In the genomic region with DNA sequence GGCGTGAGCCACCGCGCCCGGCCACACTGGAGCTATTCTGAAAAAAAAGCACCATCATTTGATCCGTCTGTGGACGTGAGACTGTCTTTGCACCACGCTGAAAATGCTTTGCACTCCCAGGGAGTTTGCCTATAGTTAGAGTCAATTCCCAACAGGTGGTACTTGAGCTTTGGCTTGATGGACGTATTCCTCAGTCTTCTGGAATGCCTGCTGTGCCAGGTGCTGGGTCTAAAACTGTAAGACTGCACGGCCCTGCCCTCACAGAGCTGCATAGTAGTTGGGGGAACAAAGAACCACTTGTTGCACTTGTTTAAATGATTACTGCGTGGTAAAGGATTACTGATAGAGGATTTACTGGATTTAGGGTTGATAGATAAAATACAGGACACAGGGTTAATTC, we compare ENCODE assay signal across 16 cellular contexts. TPM values are rescaled to one million over a fixed set of nuclear protein-coding genes. Genes with fewer than 3 reads are reported as not detected.
DNase-seq lines count a peak whose midpoint lies in the region; ATAC-seq and TF ChIP-seq lines count a peak whose summit lies in the region.
"Had no signal": no experiment of that assay in that cellular context is flagged by ENCODE, and none has a peak within 500 bp of the region (broad histone marks: within the 10 kb centered on the region; RNA-seq: fewer than 3 reads in every experiment).

No MANE protein-coding gene starts in this region.

- H3K9me3 ChIP-seq in HEK293 (ENCODE audit: control insufficient read depth, insufficient read depth, low read depth, low read length) (no peaks in the 10 kb centered on the region), esophagus muscularis mucosa (no peaks in the 10 kb centered on the region)
- H3K9me3 ChIP-seq: BLaER1, Caco-2 had no signal

- no peaks in the 10 kb centered on the region for H3K36me3 Mint-ChIP-seq in neural crest cell (ENCODE audit: low read depth)
- H3K36me3 Mint-ChIP-seq: CD8-positive, alpha-beta memory T cell had no signal

- H3K27me3 Mint-ChIP-seq in neural crest cell (ENCODE audit: low read depth), result peaks cover 79% of the 10 kb centered on the region

- CTCF ChIA-PET in HEK293 (lab: Yijun Ruan, JAX), result interaction anchor here (5.9 kb wide), 1 partner anchor 11 kb away, joined by 24 read pairs; no protein-coding TSS in a partner anchor

- TF ChIP-seq POLR2A in esophagus muscularis mucosa (IDR thresholded peaks at IDR 0.05; ENCODE audit: low read depth), result no peak

- H3K4me3 Mint-ChIP-seq in neural crest cell, result peak overlapping the region; percentile 60
- H3K4me3 Mint-ChIP-seq: CD8-positive, alpha-beta memory T cell had no signal

- ATAC-seq in GM21390 (IDR thresholded peaks at IDR 0.05; ENCODE audit: unreplicated experiment), result no peak

- peak; percentile 9 for DNase-seq in NCI-H345 treated with DMSO at 0.1 percent for 48 hours (lab: John Stamatoyannopoulos, UW; ENCODE audit: unreplicated experiment)
- no peak for DNase-seq in NCI-H345 (lab: John Stamatoyannopoulos, UW)
- DNase-seq in esophagus muscularis mucosa (ENCODE audit: extremely low spot score), result peak; percentile 80
- no peak for DNase-seq in neural crest cell (ENCODE audit: low read depth, low spot score)
- DNase-seq in GF-D8 (lab: John Stamatoyannopoulos, UW), result no peak
- no peak for DNase-seq in activated CD4-positive, alpha-beta T cell treated with anti-CD3 and anti-CD28 coated beads for 1 hour
- DNase-seq: 8988T; AML-193; Caco-2; CD8-positive, alpha-beta memory T cell; DMS79; H7; IMR-90 had no signal

- no peak for TF ChIP-seq EP300 in esophagus muscularis mucosa (IDR thresholded peaks at IDR 0.05)

- no peak overlapping the region for H3K27ac Mint-ChIP-seq in neural crest cell (ENCODE audit: unreplicated experiment)

- H3K4me1 Mint-ChIP-seq in neural crest cell, result peaks cover 18% of the 10 kb centered on the region

- H3K4me3 ChIP-seq in HEK293 (ENCODE audit: low read depth, low read length) (no peak overlapping the region), esophagus muscularis mucosa (no peak overlapping the region)
- H3K4me3 ChIP-seq: BLaER1 had no signal

- WGBS in esophagus muscularis mucosa, result 76% methylated on average over 10 of the region's 10 CpGs

- POLR2A ChIA-PET in HEK293 (lab: Yijun Ruan, JAX), result no interaction called here

- intact Hi-C loops in esophagus muscularis mucosa (cut with DNase I), result no loop called here

- H3K27ac ChIP-seq in HEK293 (ENCODE audit: extremely low read depth, low read depth, low read length) (no peak overlapping the region), esophagus muscularis mucosa (replicated peaks in 1 of 4) (no peak overlapping the region)
- H3K27ac ChIP-seq: BLaER1 had no signal

- peaks cover 2 to 80% (median 17%) of the 10 kb centered on the region in 4 donors for H3K27me3 ChIP-seq in esophagus muscularis mucosa

- H3K36me3 ChIP-seq in HEK293 (ENCODE audit: control insufficient read depth in 2 of 2, insufficient read depth in 1 of 2, low read length in 2 of 2) (no peaks in the 10 kb centered on the region), esophagus muscularis mucosa (no peaks in the 10 kb centered on the region)
- H3K36me3 ChIP-seq: BLaER1 had no signal

- TF ChIP-seq CTCF in HEK293 (tag by site-specific recombination; IDR thresholded peaks at IDR 0.05) (no peak), esophagus muscularis mucosa (IDR thresholded peaks at IDR 0.05) (no peak), neural crest cell (conservative IDR thresholded peaks at IDR 0.05) (no peak)

- no peaks in the 10 kb centered on the region for H3K9me3 Mint-ChIP-seq in neural crest cell

- no peaks in the 10 kb centered on the region for H3K4me1 ChIP-seq in HEK293 (ENCODE audit: control insufficient read depth, insufficient read depth, low read length)
- H3K4me1 ChIP-seq in esophagus muscularis mucosa, result peaks cover 27 to 30% (median 29%) of the 10 kb centered on the region in 4 donors

TF ChIP-seq in HEK293, 187 proteins besides CTCF, POLR2A, EP300 and RAD21:
- peak; percentile 48 for TF ChIP-seq ZIC2 (tag by site-specific recombination; IDR thresholded peaks at IDR 0.05)
- TF ChIP-seq ZNF341 (tag by site-specific recombination; IDR thresholded peaks at IDR 0.05; ENCODE audit: low read depth), result no peak
- TF ChIP-seq ZBTB26 (tag by site-specific recombination; optimal IDR thresholded peaks at IDR 0.05), result no peak
- peak; percentile 81 for TF ChIP-seq SCRT1 (tag by site-specific recombination; IDR thresholded peaks at IDR 0.05; ENCODE audit: borderline replicate concordance)
- peak; percentile 95 for TF ChIP-seq SCRT2 (tag by site-specific recombination; IDR thresholded peaks at IDR 0.05)
- TF ChIP-seq RBAK (tag by site-specific recombination; IDR thresholded peaks at IDR 0.05), result no peak
- TF ChIP-seq ZBTB17 (tag by site-specific recombination; IDR thresholded peaks at IDR 0.05), result no peak
- no peak for TF ChIP-seq ZNF791 (tag by site-specific recombination; IDR thresholded peaks at IDR 0.05)

RNA-seq across cellular contexts. Expression of gene CCNO, which starts 3.4 kb away (rescaled TPM):
- total RNA-seq in esophagus muscularis mucosa (under 1 TPM in 1 of 4 donors, not detected in 3; 0.19 TPM), neural crest cell (0.28 TPM in 1 of 2 replicates, not detected in the other)
- total RNA-seq: IMR-90 had no signal

RNA-seq across cellular contexts. Expression of gene MCIDAS, which starts 9.7 kb away (rescaled TPM):
- total RNA-seq in esophagus muscularis mucosa (not detected), neural crest cell (not detected in 2 replicates)
- total RNA-seq: CD8-positive, alpha-beta memory T cell; H7; IMR-90 had no signal

Comparison
In these comparisons a context has a peak if more than half of its experiments do, and no peak if none do; other contexts are left out.
1. DNase-seq: peak in NCI-H345 treated with DMSO at 0.1 percent for 48 hours (single experiment) and esophagus muscularis mucosa (single experiment); none in NCI-H345 (single experiment), neural crest cell (single experiment), GF-D8 (single experiment) and activated CD4-positive, alpha-beta T cell treated with anti-CD3 and anti-CD28 coated beads for 1 hour (single experiment).